15 cellular contexts compared by ENCODE assay signal in genomic region chr7:18829101-18829486, GRCh38.
DNase-seq lines count a peak whose midpoint lies in the region; ATAC-seq and TF ChIP-seq lines count a peak whose summit lies in the region.
"Had no signal": no experiment of that assay in that cellular context is flagged by ENCODE, and none has a peak within 500 bp of the region (broad histone marks: within the 10 kb centered on the region; RNA-seq: fewer than 3 reads in every experiment).

No MANE protein-coding gene starts in this region.

- no peaks in the 10 kb centered on the region for H3K9me3 ChIP-seq in BE2C

- H3K27me3 ChIP-seq in BE2C (no peaks in the 10 kb centered on the region), brain microvascular endothelial cell (replicated peaks) (no peaks in the 10 kb centered on the region)

- peak overlapping the region; percentile 42 for H3K4me3 ChIP-seq in BE2C (ENCODE audit: low read depth, low read length)
- H3K4me3 ChIP-seq in brain microvascular endothelial cell (ENCODE audit: low read depth, low read length): no peak overlapping the region

- no peaks in the 10 kb centered on the region for H3K36me3 Mint-ChIP-seq in naive thymus-derived CD8-positive, alpha-beta T cell

- ATAC-seq in sciatic nerve (peak; percentile 37), HG02571 (IDR thresholded peaks at IDR 0.05; ENCODE audit: unreplicated experiment) (no peak)
- ATAC-seq in naive thymus-derived CD8-positive, alpha-beta T cell: no peak

- H3K36me3 ChIP-seq in BE2C (no peaks in the 10 kb centered on the region), brain microvascular endothelial cell (replicated peaks) (no peaks in the 10 kb centered on the region)

- H3K27me3 Mint-ChIP-seq in naive thymus-derived CD8-positive, alpha-beta T cell: no peaks in the 10 kb centered on the region

- in situ Hi-C loops in brain microvascular endothelial cell (cut with HindIII; ENCODE audit: low pct_ligation_motif_present, low sequenced_read_pairs): no loop called here

- no peak for TF ChIP-seq CTCF in BE2C (IDR thresholded peaks at IDR 0.05; ENCODE audit: low read depth, low read length)
- no peak for TF ChIP-seq CTCF in brain microvascular endothelial cell (IDR thresholded peaks at IDR 0.05; ENCODE audit: low read depth, low read length, missing control alignments)

- POLR2A ChIA-PET in naive thymus-derived CD8-positive, alpha-beta T cell (lab: Charles Lee): no interaction called here

- peaks cover 24% of the 10 kb centered on the region for H3K4me1 ChIP-seq in BE2C

- peaks cover 0 to 19% (median 0%) of the 10 kb centered on the region in 9 donors for H3K9me3 Mint-ChIP-seq in naive thymus-derived CD8-positive, alpha-beta T cell

- H3K4me1 Mint-ChIP-seq in naive thymus-derived CD8-positive, alpha-beta T cell: no peaks in the 10 kb centered on the region

- H3K27ac Mint-ChIP-seq in naive thymus-derived CD8-positive, alpha-beta T cell: no peak overlapping the region

- no peak overlapping the region for H3K27ac ChIP-seq in brain microvascular endothelial cell
- H3K27ac ChIP-seq: C4-2B had no signal

- no peak overlapping the region for H3K4me3 Mint-ChIP-seq in naive thymus-derived CD8-positive, alpha-beta T cell

- intact Hi-C loops in sciatic nerve (cut with DNase I): no loop called here

- DNase-seq in BE2C: peak; percentile 53
- DNase-seq in NOMO-1 treated with dmso at 0.1 percent for 144 hours (lab: John Stamatoyannopoulos, UW; ENCODE audit: unreplicated experiment): peak; percentile 41
- DNase-seq in left kidney (ENCODE audit: low read depth, low spot score): peak; percentile 4
- DNase-seq in sciatic nerve (ENCODE audit: low spot score): no peak
- DNase-seq in HUDEP-2 (lab: John Stamatoyannopoulos, UW; ENCODE audit: unreplicated experiment in 76 of 76): no peak
- no peak for DNase-seq in naive thymus-derived CD8-positive, alpha-beta T cell
- no peak for DNase-seq in brain microvascular endothelial cell
- DNase-seq: COR-L47, Karpas-422, MM.1S, NCI-H1092 treated with DMSO at 0.1 percent for 48 hours, NCI-H1694, NCI-H510A treated with DMSO at 0.1 percent for 48 hours had no signal

Comparison
In these comparisons a context has a peak if more than half of its experiments do, and no peak if none do; other contexts are left out.
1. DNase-seq: peak in BE2C (single experiment), NOMO-1 treated with dmso at 0.1 percent for 144 hours (single experiment) and left kidney (single experiment); none in sciatic nerve (single experiment), HUDEP-2 (0 of 76), naive thymus-derived CD8-positive, alpha-beta T cell (0 of 10) and brain microvascular endothelial cell (single experiment).